Comparison of ENCODE assay signal across 8 cellular contexts in genomic region chr1:112957133-112957812, GRCh38. TPM values are rescaled to one million over a fixed set of nuclear protein-coding genes. Genes with fewer than 3 reads are reported as not detected.
DNase-seq lines count a peak whose midpoint lies in the region; ATAC-seq and TF ChIP-seq lines count a peak whose summit lies in the region.

No MANE protein-coding gene starts in this region.

- H3K36me3 ChIP-seq in OCI-LY3 (replicated peaks; ENCODE audit: low read depth, low read length), result peaks cover 27% of the 10 kb centered on the region
- no peaks in the 10 kb centered on the region for H3K36me3 ChIP-seq in urinary bladder (ENCODE audit: insufficient read depth)

- H3K4me3 Mint-ChIP-seq in CD14-positive monocyte, result peak overlapping the region; percentile 97 to 100
- H3K4me3 Mint-ChIP-seq in activated T-cell treated with anti-CD3 and anti-CD28 coated beads, Interleukin-2, amount 50 U/mL, for 72 hours, result peak overlapping the region; percentile 90 to 100

- WGBS in urinary bladder, result 14% methylated on average over 11 of the region's 11 CpGs

- peaks cover 16 to 19% of the 10 kb centered on the region in 2 donors for H3K36me3 Mint-ChIP-seq in CD14-positive monocyte
- H3K36me3 Mint-ChIP-seq in activated T-cell treated with anti-CD3 and anti-CD28 coated beads, Interleukin-2, amount 50 U/mL, for 72 hours (ENCODE audit: insufficient read depth in 2 of 2), result peaks cover 9 to 28% of the 10 kb centered on the region in 2 donors

- H3K9ac ChIP-seq in OCI-LY3 (ENCODE audit: low read length), result peak overlapping the region; percentile 88

- H3K9me3 Mint-ChIP-seq in CD14-positive monocyte, result no peaks in the 10 kb centered on the region
- H3K9me3 Mint-ChIP-seq in activated T-cell treated with anti-CD3 and anti-CD28 coated beads, Interleukin-2, amount 50 U/mL, for 72 hours, result no peaks in the 10 kb centered on the region

- H3K27me3 ChIP-seq in OCI-LY3 (ENCODE audit: low read depth, low read length), result no peaks in the 10 kb centered on the region

- H3K27me3 Mint-ChIP-seq in CD14-positive monocyte (ENCODE audit: low read depth in 3 of 3), result peaks cover 0 to 2% (median 0%) of the 10 kb centered on the region in 3 donors
- H3K27me3 Mint-ChIP-seq in activated T-cell treated with anti-CD3 and anti-CD28 coated beads, Interleukin-2, amount 50 U/mL, for 72 hours (ENCODE audit: low read depth), result no peaks in the 10 kb centered on the region

- H4K20me1 ChIP-seq in OCI-LY3 (ENCODE audit: insufficient read depth, low read length), result peaks cover 40% of the 10 kb centered on the region

- DNase-seq in CD14-positive monocyte (ENCODE audit: low spot score) (no peak), GM19238 (ENCODE audit: insufficient read length, low spot score) (peak; percentile 57), foreskin melanocyte (peak; percentile 73), omental fat pad (ENCODE audit: low spot score) (no peak)
- DNase-seq in activated T-cell treated with anti-CD3 and anti-CD28 coated beads, Interleukin-2, amount 50 U/mL, for 72 hours, result peak; percentile 45 to 55

- H3K4me3 ChIP-seq in OCI-LY3 (ENCODE audit: low read length), result peak overlapping the region; percentile 98
- peak overlapping the region; percentile 54 for H3K4me3 ChIP-seq in urinary bladder (ENCODE audit: low read depth, low read length)

- intact Hi-C loops in CD14-positive monocyte (cut with micrococcal nuclease), result loop anchor here (10.0 kb wide), 3 partner anchors 88 to 242 kb away; partner anchors contain the start of genes LRIG2 (in 1 of the 2) and PPM1J (in 1 of the 2)

- H3K79me2 ChIP-seq in OCI-LY3 (ENCODE audit: low read length), result peaks cover 98% of the 10 kb centered on the region

- peaks cover 35% of the 10 kb centered on the region for H3K4me1 ChIP-seq in OCI-LY3 (ENCODE audit: low read length)
- peaks cover 2% of the 10 kb centered on the region for H3K4me1 ChIP-seq in urinary bladder (ENCODE audit: insufficient read depth)

- ATAC-seq in HG03439 (IDR thresholded peaks at IDR 0.05; ENCODE audit: unreplicated experiment) (peak; percentile 47), omental fat pad (ENCODE audit: low FRiP score) (peak; percentile 48)
- ATAC-seq in activated T-cell treated with anti-CD3 and anti-CD28 coated beads, Interleukin-2, amount 50 U/mL, for 72 hours (replicated peaks in 1 of 2), result peak; percentile 43 to 49

- no peaks in the 10 kb centered on the region for H3K9me3 ChIP-seq in OCI-LY3 (ENCODE audit: insufficient read depth, low read length)

- H3K4me2 ChIP-seq in OCI-LY3 (ENCODE audit: low read length), result peak overlapping the region; percentile 65

- TF ChIP-seq CTCF in CD14-positive monocyte (IDR thresholded peaks at IDR 0.05) (no peak), OCI-LY3 (IDR thresholded peaks at IDR 0.05; ENCODE audit: low read depth, low read length) (no peak), omental fat pad (IDR thresholded peaks at IDR 0.05) (no peak)

- no peak overlapping the region for H2AFZ ChIP-seq in OCI-LY3 (ENCODE audit: low read depth, low read length)

- H3K27ac ChIP-seq in OCI-LY3 (ENCODE audit: low read length) (peak overlapping the region; percentile 86), urinary bladder (ENCODE audit: low read depth) (peak overlapping the region; percentile 79)

- H3K27ac Mint-ChIP-seq in CD14-positive monocyte, result peak overlapping the region; percentile 90 to 98 (median 96)
- peak overlapping the region; percentile 92 for H3K27ac Mint-ChIP-seq in activated T-cell treated with anti-CD3 and anti-CD28 coated beads, Interleukin-2, amount 50 U/mL, for 72 hours

- peaks cover 56% of the 10 kb centered on the region for H3K4me1 Mint-ChIP-seq in CD14-positive monocyte
- H3K4me1 Mint-ChIP-seq in activated T-cell treated with anti-CD3 and anti-CD28 coated beads, Interleukin-2, amount 50 U/mL, for 72 hours (ENCODE audit: low read depth), result peaks cover 67% of the 10 kb centered on the region

RNA-seq across cellular contexts. Expression of gene SLC16A1, which starts 1.3 kb away (rescaled TPM):
- polyA plus RNA-seq in CD14-positive monocyte, result 10 to 100 TPM; 10.3 to 13.1 TPM
- 10 to 100 TPM; 55.6 to 70.5 TPM for total RNA-seq in activated T-cell treated with anti-CD3 and anti-CD28 coated beads, Interleukin-2, amount 50 U/mL, for 72 hours
- total RNA-seq in omental fat pad, result 100 to 1,000 TPM in 2 of 4 donors, 10 to 100 TPM in 2; 15.1 to 125 (median 78.3) TPM
- total RNA-seq in urinary bladder, result 67.6 TPM
- 40.2 TPM for polyA plus RNA-seq in urinary bladder

Comparison
In these comparisons a context has a peak if more than half of its experiments do, and no peak if none do; other contexts are left out.
1. DNase-seq: peak in GM19238 (single experiment), activated T-cell treated with anti-CD3 and anti-CD28 coated beads, Interleukin-2, amount 50 U/mL, for 72 hours (2 of 2) and foreskin melanocyte (single experiment); none in CD14-positive monocyte (single experiment) and omental fat pad (single experiment).
2. Peak in every context shown above with its lines, with median percentiles within 50 percentile points of each other: ATAC-seq.